13 cellular contexts compared by ENCODE assay signal in the genomic region with DNA sequence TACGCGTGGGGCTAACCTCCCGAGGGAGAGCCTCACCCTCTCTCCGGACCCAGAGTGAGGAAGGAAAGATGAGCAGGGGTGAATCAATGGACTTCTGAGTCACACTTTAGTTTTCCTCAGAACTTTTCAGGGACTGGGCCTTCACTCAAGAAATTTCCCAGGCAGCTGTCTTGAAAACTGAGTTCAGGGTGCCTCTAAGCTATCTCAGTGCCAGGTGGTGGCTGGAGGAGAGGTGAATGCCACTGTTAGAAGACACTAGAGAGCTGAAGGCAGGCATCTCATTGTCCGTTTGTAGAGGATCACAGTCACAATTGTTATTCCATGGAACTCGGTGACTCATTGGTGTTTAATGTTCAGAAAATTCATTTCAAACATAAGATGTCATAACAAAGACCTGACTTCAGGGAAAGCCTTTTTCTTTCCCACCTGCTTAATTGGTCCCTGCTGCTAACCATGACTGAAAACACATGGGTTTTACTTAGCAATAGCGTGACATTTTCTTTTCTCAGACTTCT. TPM values are rescaled to one million over a fixed set of nuclear protein-coding genes. Genes with fewer than 3 reads are reported as not detected.
DNase-seq lines count a peak whose midpoint lies in the region; ATAC-seq, FAIRE-seq and TF ChIP-seq lines count a peak whose summit lies in the region.
"Had no signal": no experiment of that assay in that cellular context is flagged by ENCODE, and none has a peak within 500 bp of the region (broad histone marks: within the 10 kb centered on the region; RNA-seq: fewer than 3 reads in every experiment).

No MANE protein-coding gene starts in this region.

- H3K4me3 ChIP-seq in AG10803 (ENCODE audit: low read length) (no peak overlapping the region), keratinocyte (ENCODE audit: control insufficient read depth in 2 of 3, extremely low read depth in 1 of 3, insufficient read depth in 2 of 3, low read depth in 1 of 3, low read length in 3 of 3) (no peak overlapping the region)

- FAIRE-seq in HTR-8/SVneo (lab: Jason Lieb, UNC) (no peak), keratinocyte (lab: Jason Lieb, UNC) (no peak)
- FAIRE-seq: D721Med had no signal

- H3K9ac ChIP-seq in keratinocyte (ENCODE audit: control insufficient read depth, extremely low read depth, insufficient read depth, low read length) = no peak overlapping the region

- peak overlapping the region; percentile 24 for H2AFZ ChIP-seq in keratinocyte (ENCODE audit: control insufficient read depth, low read length)

- dilution Hi-C loops in keratinocyte (cut with MboI; ENCODE audit: extremely low pct_ligation_motif_present, low sequenced_read_pairs) = no loop called here

- TF ChIP-seq CTCF in AG10803 (conservative IDR thresholded peaks at IDR 0.05; ENCODE audit: low read length) (no peak), keratinocyte (optimal IDR thresholded peaks at IDR 0.05 in 1 of 3, IDR thresholded peaks at IDR 0.05 in 1 of 3, conservative IDR thresholded peaks at IDR 0.05 in 1 of 3; ENCODE audit: extremely low read depth in 1 of 3, insufficient read depth in 2 of 3, low read length in 3 of 3) (no peak)

- H3K79me2 ChIP-seq in keratinocyte (ENCODE audit: control insufficient read depth, insufficient read depth, low read length) = no peaks in the 10 kb centered on the region

- ATAC-seq in GM21390 (IDR thresholded peaks at IDR 0.05; ENCODE audit: unreplicated experiment) = no peak

- no peaks in the 10 kb centered on the region for H3K27me3 ChIP-seq in keratinocyte (ENCODE audit: control insufficient read depth, extremely low read depth, insufficient read depth, low read length)

- H3K9me1 ChIP-seq in keratinocyte (ENCODE audit: control insufficient read depth, extremely low read depth, insufficient read depth, low read length) = no peaks in the 10 kb centered on the region

- peak; percentile 87 for DNase-seq in AG10803 (ENCODE audit: low read depth)
- DNase-seq in HTR-8/SVneo (ENCODE audit: insufficient read length, low spot score) = peak; percentile 45
- DNase-seq in astrocyte of the hippocampus (ENCODE audit: low read depth, low spot score) = peak; percentile 68
- DNase-seq in keratinocyte (ENCODE audit: low read depth, low spot score) = no peak
- no peak for DNase-seq in nucleus accumbens (lab: John Stamatoyannopoulos, UW)
- DNase-seq in activated effector memory CD4-positive, alpha-beta T cell treated with Interleukin-2 at 50 U/mL for 16 hours = no peak
- DNase-seq in NK-92 (lab: John Stamatoyannopoulos, UW; ENCODE audit: unreplicated experiment) = no peak
- DNase-seq: anterior cingulate cortex; NCI-H1436; stimulated activated CD4-positive, alpha-beta T cell treated with anti-CD3 and anti-CD28 coated beads, Interleukin-1b, Interleukin-23, amount 100 ng/mL, for 48 hours; WERI-Rb-1 had no signal

- peak overlapping the region; percentile 45 for H3K27ac ChIP-seq in keratinocyte (ENCODE audit: control insufficient read depth, insufficient read depth, low read length)
- H3K27ac ChIP-seq: WERI-Rb-1 had no signal

- no peaks in the 10 kb centered on the region for H4K20me1 ChIP-seq in keratinocyte (ENCODE audit: control insufficient read depth, extremely low read depth, insufficient read depth, low read length)

- peak overlapping the region; percentile 22 for H3K4me2 ChIP-seq in keratinocyte (ENCODE audit: control insufficient read depth, extremely low read depth, insufficient read depth, low read depth, low read length)

- peaks cover 22% of the 10 kb centered on the region for H3K4me1 ChIP-seq in keratinocyte (ENCODE audit: control insufficient read depth, extremely low read depth, insufficient read depth, low read length)

- no peaks in the 10 kb centered on the region for H3K36me3 ChIP-seq in keratinocyte (ENCODE audit: control insufficient read depth in 2 of 2, extremely low read depth in 1 of 2, insufficient read depth in 2 of 2, low read length in 2 of 2)
- H3K36me3 ChIP-seq: WERI-Rb-1 had no signal

- H3K9me3 ChIP-seq in keratinocyte (ENCODE audit: control insufficient read depth, low read depth, low read length) = no peaks in the 10 kb centered on the region

RNA-seq across cellular contexts. Expression of a gene that starts 5.3 kb away (rescaled TPM):
- 66.1 to 78.2 TPM (median 66.4 TPM) in 3 replicates for polyA plus RNA-seq in keratinocyte
- polyA plus RNA-seq in keratinocyte (2011; ENCODE audit: low read depth) = 43.0 TPM
- 84.2 and 87.7 TPM in 2 replicates for polyA plus RNA-seq in keratinocyte (2011; cell fraction: cytosol; rRNA removed)
- 72.5 and 77.2 TPM in 2 replicates for polyA plus RNA-seq in keratinocyte (2011; cell fraction: nucleus; rRNA removed)
- polyA plus RNA-seq in keratinocyte (2012; ENCODE audit: low replicate concordance) = 41.9 and 70.2 TPM in 2 replicates
- 36.0 to 55.1 TPM (median 46.5 TPM) in 3 replicates for polyA minus RNA-seq in keratinocyte
- polyA minus RNA-seq in keratinocyte (2011; cell fraction: cytosol; rRNA and poly(A)+ RNA removed) = 46.2 TPM
- polyA minus RNA-seq in keratinocyte (2011; cell fraction: nucleus; rRNA and poly(A)+ RNA removed) = 18.0 and 28.6 TPM in 2 replicates

RNA-seq across cellular contexts. Expression of a gene that starts 23.1 kb away (rescaled TPM):
- 22.2 to 24.0 TPM (median 22.9 TPM) in 3 replicates for polyA plus RNA-seq in keratinocyte
- 40.7 TPM for polyA plus RNA-seq in keratinocyte (2011; ENCODE audit: low read depth)
- polyA plus RNA-seq in keratinocyte (2011; cell fraction: cytosol; rRNA removed) = 19.0 and 24.6 TPM in 2 replicates
- polyA plus RNA-seq in keratinocyte (2011; cell fraction: nucleus; rRNA removed) = 14.2 and 14.7 TPM in 2 replicates
- 18.6 and 22.2 TPM in 2 replicates for polyA plus RNA-seq in keratinocyte (2012; ENCODE audit: low replicate concordance)
- polyA minus RNA-seq in keratinocyte = 15.9 to 25.1 TPM (median 19.6 TPM) in 3 replicates
- polyA minus RNA-seq in keratinocyte (2011; cell fraction: cytosol; rRNA and poly(A)+ RNA removed) = 12.9 TPM
- polyA minus RNA-seq in keratinocyte (2011; cell fraction: nucleus; rRNA and poly(A)+ RNA removed) = 4.2 and 4.8 TPM in 2 replicates

Comparison
In these comparisons a context has a peak if more than half of its experiments do, and no peak if none do; other contexts are left out.
1. DNase-seq: peak in AG10803 (single experiment), HTR-8/SVneo (single experiment) and astrocyte of the hippocampus (single experiment); none in keratinocyte (single experiment), nucleus accumbens (0 of 56), activated effector memory CD4-positive, alpha-beta T cell treated with Interleukin-2 at 50 U/mL for 16 hours (single experiment) and NK-92 (single experiment).